Comparison of ENCODE assay signal across 8 cellular contexts in genomic region chr12:9707864-9708808, GRCh38. TPM values are rescaled to one million over a fixed set of nuclear protein-coding genes. Genes with fewer than 3 reads are reported as not detected.
DNase-seq lines count a peak whose midpoint lies in the region; ATAC-seq and TF ChIP-seq lines count a peak whose summit lies in the region.

No MANE protein-coding gene starts in this region.

- no peak for TF ChIP-seq POLR2A in prostate gland (IDR thresholded peaks at IDR 0.05)

- TF ChIP-seq CTCF in Panc1 (IDR thresholded peaks at IDR 0.05): peak; percentile 78
- peak; percentile 88 for TF ChIP-seq CTCF in foreskin fibroblast (IDR thresholded peaks at IDR 0.05; ENCODE audit: low read depth, low read length)
- TF ChIP-seq CTCF in prostate gland (IDR thresholded peaks at IDR 0.05): peak; percentile 48 to 72 (median 62)

- POLR2A ChIA-PET in HEK293T (lab: Yijun Ruan, JAX): interaction anchor here (0.6 kb wide), 1 partner anchor 61 kb away, joined by 4 read pairs; no protein-coding TSS in a partner anchor
- POLR2A ChIA-PET in Panc1 (lab: Charles Lee): no interaction called here

- H3K27me3 ChIP-seq in CD4-positive, CD25-positive, alpha-beta regulatory T cell (ENCODE audit: control insufficient read depth, insufficient read depth, low read length): no peaks in the 10 kb centered on the region
- no peaks in the 10 kb centered on the region for H3K27me3 ChIP-seq in Panc1 (ENCODE audit: control insufficient read depth, insufficient read depth, low read length)
- H3K27me3 ChIP-seq in prostate gland (replicated peaks; ENCODE audit: insufficient read depth): no peaks in the 10 kb centered on the region

- WGBS in prostate gland: 62% methylated on average over 12 of the region's 12 CpGs

- H3K27me3 Mint-ChIP-seq in CD4-positive, CD25-positive, alpha-beta regulatory T cell: no peaks in the 10 kb centered on the region

- H3K4me3 Mint-ChIP-seq in CD4-positive, CD25-positive, alpha-beta regulatory T cell: peak overlapping the region; percentile 8 to 87 (median 82)

- no peaks in the 10 kb centered on the region for H3K9me3 ChIP-seq in CD4-positive, CD25-positive, alpha-beta regulatory T cell (ENCODE audit: control insufficient read depth in 2 of 2, low read length in 2 of 2)
- H3K9me3 ChIP-seq in Panc1 (ENCODE audit: control insufficient read depth, insufficient read depth, low read depth, low read length): no peaks in the 10 kb centered on the region
- H3K9me3 ChIP-seq in prostate gland: no peaks in the 10 kb centered on the region

- peak overlapping the region; percentile 59 for H3K4me3 ChIP-seq in CD4-positive, CD25-positive, alpha-beta regulatory T cell (ENCODE audit: low read depth, low read length)
- H3K4me3 ChIP-seq in Panc1 (ENCODE audit: low read depth in 2 of 2, low read length in 2 of 2): no peak overlapping the region
- H3K4me3 ChIP-seq in foreskin fibroblast (ENCODE audit: low read depth in 1 of 2, low read length in 2 of 2): no peak overlapping the region
- H3K4me3 ChIP-seq in prostate gland: no peak overlapping the region

- peak overlapping the region; percentile 65 for H3K27ac ChIP-seq in CD4-positive, CD25-positive, alpha-beta regulatory T cell (ENCODE audit: insufficient read depth, low read length, poor library complexity, severe bottlenecking)
- H3K27ac ChIP-seq in Panc1 (ENCODE audit: low read length): no peak overlapping the region
- H3K27ac ChIP-seq in prostate gland: no peak overlapping the region

- intact Hi-C loops in Panc1 (cut with micrococcal nuclease; ENCODE audit: unreplicated experiment) (loop anchor here (1.0 to 10.0 kb wide), 2 partner anchors 74 to 373 kb away; no protein-coding TSS in a partner anchor), prostate gland (cut with DNase I) (loop anchor here (5.0 kb wide), 1 partner anchor 376 kb away; no protein-coding TSS in a partner anchor)

- H3K9me3 Mint-ChIP-seq in CD4-positive, CD25-positive, alpha-beta regulatory T cell: peaks cover 0 to 5% (median 0%) of the 10 kb centered on the region in 7 donors

- ATAC-seq in CD4-positive, CD25-positive, alpha-beta regulatory T cell (ENCODE audit: low read depth in 2 of 2): peak; percentile 77 to 78
- ATAC-seq in Panc1 (peak; percentile 80; the same call in 1 of the 2 replicates), GM21737 (IDR thresholded peaks at IDR 0.05; ENCODE audit: unreplicated experiment) (no peak)

- peaks cover 6% of the 10 kb centered on the region for H3K36me3 Mint-ChIP-seq in CD4-positive, CD25-positive, alpha-beta regulatory T cell

- DNase-seq in CD4-positive, CD25-positive, alpha-beta regulatory T cell: peak; percentile 49 to 85 (median 76)
- DNase-seq in HEK293T (ENCODE audit: extremely low spot score) (peak; percentile 38), Panc1 (ENCODE audit: low read depth, low spot score) (no peak), activated T-helper 1 cell treated with Interleukin-2 at 50 U/mL for 16 hours (ENCODE audit: low read depth) (peak; percentile 45), foreskin fibroblast (peak in 1 of 2 donors; percentile 77), prostate gland (ENCODE audit: low spot score) (peak; percentile 17), NCI-H128 (lab: John Stamatoyannopoulos, UW; ENCODE audit: unreplicated experiment) (no peak)

- peaks cover 31 to 56% (median 37%) of the 10 kb centered on the region in 4 donors for H3K4me1 Mint-ChIP-seq in CD4-positive, CD25-positive, alpha-beta regulatory T cell

- CTCF ChIA-PET in HEK293T (lab: Yijun Ruan, JAX): interaction anchor here (0.6 to 1.1 kb wide), 6 partner anchors 21 to 73 kb away, joined by 3 to 4 read pairs (median 3); no protein-coding TSS in a partner anchor
- CTCF ChIA-PET in Panc1 (lab: Charles Lee): interaction anchor here (0.9 kb wide), 1 partner anchor 73 kb away, joined by 4 read pairs; no protein-coding TSS in a partner anchor

- BruUV-seq in Panc1 (replicated peaks; lab: Mats Ljungman, UMichigan): no TSS peak

- H3K4me1 ChIP-seq in CD4-positive, CD25-positive, alpha-beta regulatory T cell (ENCODE audit: control insufficient read depth, insufficient read depth, low read length, poor library complexity, severe bottlenecking): peaks cover 27% of the 10 kb centered on the region
- no peaks in the 10 kb centered on the region for H3K4me1 ChIP-seq in Panc1 (ENCODE audit: control insufficient read depth, insufficient read depth, low read length)
- H3K4me1 ChIP-seq in prostate gland (replicated peaks): no peaks in the 10 kb centered on the region

- H3K27ac Mint-ChIP-seq in CD4-positive, CD25-positive, alpha-beta regulatory T cell: peak overlapping the region; percentile 89 to 94 (median 94)

- H3K36me3 ChIP-seq in CD4-positive, CD25-positive, alpha-beta regulatory T cell (ENCODE audit: control insufficient read depth, insufficient read depth, low read length): no peaks in the 10 kb centered on the region
- no peaks in the 10 kb centered on the region for H3K36me3 ChIP-seq in Panc1 (ENCODE audit: control insufficient read depth, insufficient read depth, low read length)
- no peaks in the 10 kb centered on the region for H3K36me3 ChIP-seq in prostate gland

- in situ Hi-C loops in Panc1 (cut with HindIII; ENCODE audit: low pct_unique_long_range_greater_than_20kb, low sequenced_read_pairs): no loop called here

TF ChIP-seq in HEK293T, 16 proteins besides CTCF, POLR2A, EP300 and RAD21:
- TF ChIP-seq SP1 (IDR thresholded peaks at IDR 0.05) (no peak), NFRKB (IDR thresholded peaks at IDR 0.05) (no peak), LEF1 (IDR thresholded peaks at IDR 0.05; ENCODE audit: borderline replicate concordance) (no peak), TARDBP (IDR thresholded peaks at IDR 0.05) (no peak), ARNT (IDR thresholded peaks at IDR 0.05) (no peak), CTBP1 (IDR thresholded peaks at IDR 0.05; ENCODE audit: borderline replicate concordance) (no peak), ELF4 (IDR thresholded peaks at IDR 0.05) (no peak), PKNOX1 (IDR thresholded peaks at IDR 0.05) (no peak), FOXA1 (IDR thresholded peaks at IDR 0.05) (no peak), L3MBTL2 (conservative IDR thresholded peaks at IDR 0.05) (no peak), BHLHE40 (IDR thresholded peaks at IDR 0.05; ENCODE audit: borderline replicate concordance) (no peak), SUZ12 (IDR thresholded peaks at IDR 0.05) (no peak), FOXM1 (IDR thresholded peaks at IDR 0.05; ENCODE audit: borderline replicate concordance) (no peak), HDGF (IDR thresholded peaks at IDR 0.05; ENCODE audit: borderline replicate concordance) (no peak), ZNF384 (IDR thresholded peaks at IDR 0.05) (no peak)

RNA-seq across cellular contexts. Expression of gene CLECL1, which starts 24.8 kb away (rescaled TPM):
- 0.84 TPM for total RNA-seq in CD4-positive, CD25-positive, alpha-beta regulatory T cell
- polyA plus RNA-seq in CD4-positive, CD25-positive, alpha-beta regulatory T cell: not detected
- total RNA-seq in Panc1 (2021; ENCODE audit: unreplicated experiment): not detected
- not detected for polyA plus RNA-seq in Panc1 (2012; ENCODE audit: insufficient read length)
- not detected for total RNA-seq in prostate gland

RNA-seq across cellular contexts. Expression of gene CLEC2D, which starts 38.6 kb away (rescaled TPM):
- total RNA-seq in CD4-positive, CD25-positive, alpha-beta regulatory T cell: 219 TPM
- polyA plus RNA-seq in CD4-positive, CD25-positive, alpha-beta regulatory T cell: 100 to 1,000 TPM; 223 to 312 (median 247) TPM
- 2.3 TPM for total RNA-seq in Panc1 (2021; ENCODE audit: unreplicated experiment)
- polyA plus RNA-seq in Panc1 (2012; ENCODE audit: insufficient read length): 0.67 TPM
- 10 to 100 TPM in 1 of 2 donors, 1 to 10 TPM in 1; 4.1 to 19.9 TPM for total RNA-seq in prostate gland

RNA-seq across cellular contexts. Expression of gene CD69, which starts 52.6 kb away (rescaled TPM):
- 1,130 TPM for total RNA-seq in CD4-positive, CD25-positive, alpha-beta regulatory T cell
- 100 to 1,000 TPM; 189 to 259 (median 222) TPM for polyA plus RNA-seq in CD4-positive, CD25-positive, alpha-beta regulatory T cell
- 0.98 TPM for total RNA-seq in Panc1 (2021; ENCODE audit: unreplicated experiment)
- polyA plus RNA-seq in Panc1 (2012; ENCODE audit: insufficient read length): 0.22 TPM
- 1 to 10 TPM; 1.9 to 2.2 TPM for total RNA-seq in prostate gland

Comparison
In these comparisons a context has a peak if more than half of its experiments do, and no peak if none do; other contexts are left out.
1. DNase-seq: peak in CD4-positive, CD25-positive, alpha-beta regulatory T cell (3 of 3), HEK293T (single experiment), activated T-helper 1 cell treated with Interleukin-2 at 50 U/mL for 16 hours (single experiment) and prostate gland (single experiment); none in Panc1 (single experiment) and NCI-H128 (single experiment).
2. RNA of gene CLEC2D, which starts 38.6 kb away (total RNA-seq): 219 TPM in CD4-positive, CD25-positive, alpha-beta regulatory T cell (single experiment); 4.1 to 19.9 TPM in prostate gland and 2.3 TPM in Panc1 (single experiment); every median in the first group is over 10 times any median in the second.
3. RNA of gene CD69, which starts 52.6 kb away (total RNA-seq): 1,130 TPM in CD4-positive, CD25-positive, alpha-beta regulatory T cell (single experiment); 1.9 to 2.2 TPM in prostate gland and 0.98 TPM in Panc1 (single experiment); every median in the first group is over 100 times any median in the second.
4. Peak in every context shown above with its lines, with median percentiles within 50 percentile points of each other: CTCF ChIP-seq.